In genomic region chr12:51766067-51766466, GRCh38 we compare ENCODE assay signal across 29 cellular contexts.
"Had no signal": no experiment of that assay in that cellular context is flagged by ENCODE, and none has a peak within 500 bp of the region (broad histone marks: within the 10 kb centered on the region; RNA-seq: fewer than 3 reads in every experiment).

No MANE protein-coding gene starts in this region.

- H3K36me3 Mint-ChIP-seq: immature natural killer cell; mesothelial cell of epicardium; naive B cell; natural killer cell; stimulated activated memory B cell treated with anti-CD40 and anti-IgM and Interleukin-4, amounts not matched to agents 10 μg/mL and 1 μg/mL and 100 μg/mL, for 72 hours; type B pancreatic cell had no signal

- H3K9me3 ChIP-seq: left lung, lower lobe of right lung, ovary, prostate gland, sigmoid colon, tibial nerve, uterus had no signal

- FAIRE-seq: islet of Langerhans, kidney, small intestine had no signal

- H3K4me3 ChIP-seq: left lung, lower lobe of right lung, ovary, prostate gland, sigmoid colon, tibial nerve, uterus had no signal

- H3K36me3 ChIP-seq: left lung, lower lobe of right lung, ovary, prostate gland, sigmoid colon, uterus had no signal

- H3K4me3 Mint-ChIP-seq: immature natural killer cell; mesothelial cell of epicardium; naive B cell; natural killer cell; nephron progenitor cell; stimulated activated memory B cell treated with anti-CD40 and anti-IgM and Interleukin-4, amounts not matched to agents 10 μg/mL and 1 μg/mL and 100 μg/mL, for 72 hours; stimulated activated naive CD8-positive, alpha-beta T cell treated with anti-CD3 and anti-CD28 coated beads, Interleukin-15, amount 100 ng/mL, for 72 hours; type B pancreatic cell had no signal

- DNase-seq: hippocampal formation; immature natural killer cell; kidney; left colon; left lung; lower lobe of right lung; mesendoderm; naive B cell; natural killer cell; nephron progenitor cell; ovary; retina; right cardiac atrium; sigmoid colon; small intestine; stimulated activated CD4-positive, alpha-beta T cell treated with anti-CD3 and anti-CD28 coated beads, Interleukin-1b, Interleukin-23, amount 100 ng/mL, for 48 hours; stimulated activated CD4-positive, alpha-beta T cell treated with anti-CD3 and anti-CD28 coated beads, Interleukin-2, amount 100 ng/mL, for 48 hours; stimulated activated CD4-positive, alpha-beta T cell treated with anti-CD3 and anti-CD28 coated beads, Interleukin-4, amount 100 ng/mL, for 4 hours; stimulated activated CD8-positive, alpha-beta memory T cell treated with anti-CD3 and anti-CD28 coated beads, Interleukin-4, amount 100 ng/mL, for 48 hours; stimulated activated naive CD4-positive, alpha-beta T cell treated with Interleukin-2 at 50 U/mL for 16 hours; stimulated activated naive CD8-positive, alpha-beta T cell treated with anti-CD3 and anti-CD28 coated beads, Interleukin-15, amount 100 ng/mL, for 72 hours; substantia nigra; uterus had no signal

- H3K9me3 Mint-ChIP-seq: immature natural killer cell; mesothelial cell of epicardium; naive B cell; natural killer cell; nephron progenitor cell; stimulated activated memory B cell treated with anti-CD40 and anti-IgM and Interleukin-4, amounts not matched to agents 10 μg/mL and 1 μg/mL and 100 μg/mL, for 72 hours; stimulated activated naive CD8-positive, alpha-beta T cell treated with anti-CD3 and anti-CD28 coated beads, Interleukin-15, amount 100 ng/mL, for 72 hours; type B pancreatic cell had no signal

- H3K4me1 Mint-ChIP-seq: immature natural killer cell; mesothelial cell of epicardium; naive B cell; natural killer cell; stimulated activated memory B cell treated with anti-CD40 and anti-IgM and Interleukin-4, amounts not matched to agents 10 μg/mL and 1 μg/mL and 100 μg/mL, for 72 hours; stimulated activated naive CD8-positive, alpha-beta T cell treated with anti-CD3 and anti-CD28 coated beads, Interleukin-15, amount 100 ng/mL, for 72 hours had no signal

- ATAC-seq: left colon; left lung; lower lobe of right lung; natural killer cell; right cardiac atrium; stimulated activated memory B cell treated with anti-CD40 and anti-IgM and Interleukin-4, amounts not matched to agents 10 μg/mL and 1 μg/mL and 100 μg/mL, for 72 hours; stimulated activated naive CD8-positive, alpha-beta T cell treated with anti-CD3 and anti-CD28 coated beads, Interleukin-15, amount 100 ng/mL, for 72 hours had no signal

- H3K27me3 Mint-ChIP-seq: stimulated activated memory B cell treated with anti-CD40 and anti-IgM and Interleukin-4, amounts not matched to agents 10 μg/mL and 1 μg/mL and 100 μg/mL, for 72 hours; stimulated activated naive CD8-positive, alpha-beta T cell treated with anti-CD3 and anti-CD28 coated beads, Interleukin-15, amount 100 ng/mL, for 72 hours; type B pancreatic cell had no signal

- H3K4me1 ChIP-seq: left lung, lower lobe of right lung, prostate gland, sigmoid colon, tibial nerve, uterus had no signal

- H3K27me3 ChIP-seq: left lung, ovary, sigmoid colon, uterus had no signal

- H3K27ac Mint-ChIP-seq: immature natural killer cell; mesothelial cell of epicardium; natural killer cell; nephron progenitor cell; stimulated activated memory B cell treated with anti-CD40 and anti-IgM and Interleukin-4, amounts not matched to agents 10 μg/mL and 1 μg/mL and 100 μg/mL, for 72 hours; stimulated activated naive CD8-positive, alpha-beta T cell treated with anti-CD3 and anti-CD28 coated beads, Interleukin-15, amount 100 ng/mL, for 72 hours; type B pancreatic cell had no signal

- H3K27ac ChIP-seq: left lung, lower lobe of right lung, ovary, prostate gland, sigmoid colon, tibial nerve, uterus had no signal
